Comparison of ENCODE assay signal across 30 cellular contexts in the genomic region with DNA sequence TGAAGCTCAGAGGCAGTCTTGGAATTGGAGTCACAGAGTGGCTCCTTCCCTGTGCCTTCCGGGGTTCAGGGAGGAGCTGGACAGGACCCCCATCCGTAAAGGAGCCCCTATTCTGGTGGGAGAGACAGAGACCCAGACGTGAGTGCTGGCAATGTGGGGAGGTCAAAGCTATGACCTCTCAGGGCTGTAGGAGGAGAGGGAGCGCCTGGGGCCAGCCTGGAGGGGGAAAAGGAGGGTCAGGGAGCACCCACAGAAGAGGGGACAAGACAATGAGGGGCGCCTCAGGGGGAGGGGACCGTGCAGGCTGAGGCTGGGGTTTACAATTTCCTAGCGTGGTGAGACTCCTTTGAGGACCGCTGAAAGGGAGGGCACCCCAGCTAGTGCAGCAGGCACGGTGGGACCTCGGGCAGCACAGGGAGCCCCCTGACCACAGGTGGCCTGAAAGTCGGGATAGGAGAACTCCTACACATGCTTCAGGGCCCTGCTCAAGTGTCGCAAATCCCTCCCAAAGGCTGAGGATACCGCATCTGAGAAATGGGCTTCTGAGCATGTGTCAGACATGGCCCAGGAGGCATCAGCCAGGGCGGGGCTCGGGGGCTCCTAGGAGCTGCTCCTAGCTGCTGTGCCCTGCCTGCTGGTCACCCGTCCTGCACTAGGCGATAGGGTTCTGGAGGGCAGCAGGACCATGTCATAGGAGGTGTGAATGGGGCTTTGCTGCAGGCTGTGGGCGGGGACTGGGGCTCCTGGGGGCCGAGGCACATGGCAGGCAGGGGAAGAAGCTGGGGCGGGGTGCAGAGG.
DNase-seq lines count a peak whose midpoint lies in the region; ATAC-seq and TF ChIP-seq lines count a peak whose summit lies in the region.
"Had no signal": no experiment of that assay in that cellular context is flagged by ENCODE, and none has a peak within 500 bp of the region (broad histone marks: within the 10 kb centered on the region; RNA-seq: fewer than 3 reads in every experiment).

No MANE protein-coding gene starts in this region.

- no peak overlapping the region for H2BK120ac ChIP-seq in mesenchymal stem cell (ENCODE audit: low read depth, low read length)

- no peak overlapping the region for H3K23ac ChIP-seq in mesenchymal stem cell (ENCODE audit: low read length in 2 of 2)

- H3K27me3 Mint-ChIP-seq in chondrocyte (ENCODE audit: low read depth): peaks cover 13% of the 10 kb centered on the region
- H3K27me3 Mint-ChIP-seq in nephron progenitor cell (ENCODE audit: low read depth, poor library complexity): peaks cover 9% of the 10 kb centered on the region
- H3K27me3 Mint-ChIP-seq in HFFc6 (ENCODE audit: insufficient read depth): peaks cover 14% of the 10 kb centered on the region

- H3K79me1 ChIP-seq in mesenchymal stem cell (replicated peaks; ENCODE audit: low read length, poor library complexity, severe bottlenecking): no peaks in the 10 kb centered on the region

- 65% methylated on average over 19 of the region's 20 CpGs for WGBS in mesenchymal stem cell

- peak overlapping the region; percentile 21 to 80 (median 45); a peak in 17 of 22 replicates for H3K4me2 ChIP-seq in BLaER1 treated with 17β-estradiol and CSF1 and Interleukin-3, amounts not matched to agents 10 nM and 100 nM
- H3K4me2 ChIP-seq in mesenchymal stem cell (ENCODE audit: low read length, poor library complexity, severe bottlenecking): no peak overlapping the region

- no peak overlapping the region for H2AK5ac ChIP-seq in mesenchymal stem cell (ENCODE audit: low read length, severe bottlenecking)

- no peak overlapping the region for H3K4ac ChIP-seq in mesenchymal stem cell (ENCODE audit: low read depth in 1 of 2, low read length in 2 of 2)

- no peaks in the 10 kb centered on the region for H3K27me3 ChIP-seq in BLaER1 treated with 17β-estradiol and CSF1 and Interleukin-3, amounts not matched to agents 10 nM and 100 nM
- peaks cover 0 to 21% of the 10 kb centered on the region in 2 experiments for H3K27me3 ChIP-seq in mesenchymal stem cell (ENCODE audit: control insufficient read depth in 1 of 2, insufficient read depth in 1 of 2, low read length in 2 of 2)
- H3K27me3 ChIP-seq: SJCRH30, thyroid gland had no signal

- H3K4me3 Mint-ChIP-seq in chondrocyte (ENCODE audit: unreplicated experiment) (no peak overlapping the region), nephron progenitor cell (peak overlapping the region; percentile 30), HFFc6 (no peak overlapping the region)
- H3K4me3 Mint-ChIP-seq: activated naive CD4-positive, alpha-beta T cell treated with anti-CD3 and anti-CD28 coated beads for 36 hours; CD4-positive, alpha-beta memory T cell; T-cell had no signal

- H3K18ac ChIP-seq in mesenchymal stem cell (ENCODE audit: low read depth in 1 of 2, low read length in 2 of 2): no peak overlapping the region

- no peak overlapping the region for H2BK12ac ChIP-seq in mesenchymal stem cell (ENCODE audit: low read length in 2 of 2)

- H3K36me3 Mint-ChIP-seq in chondrocyte (ENCODE audit: low read depth) (no peaks in the 10 kb centered on the region), nephron progenitor cell (ENCODE audit: low read depth) (peaks cover 4% of the 10 kb centered on the region), HFFc6 (ENCODE audit: low read depth) (peaks cover 4% of the 10 kb centered on the region; the same call in 1 of the 2 replicates)
- H3K36me3 Mint-ChIP-seq: CD4-positive, alpha-beta memory T cell; T-cell had no signal

- no peak for TF ChIP-seq CTCF in chondrocyte (IDR thresholded peaks at IDR 0.05)
- TF ChIP-seq CTCF in nephron progenitor cell (IDR thresholded peaks at IDR 0.05): no peak
- no peak for TF ChIP-seq CTCF in HFFc6 (IDR thresholded peaks at IDR 0.05)

- peaks cover 3% of the 10 kb centered on the region for H3K9me3 Mint-ChIP-seq in chondrocyte (ENCODE audit: low read depth)
- peaks cover 14% of the 10 kb centered on the region for H3K9me3 Mint-ChIP-seq in nephron progenitor cell
- H3K9me3 Mint-ChIP-seq in HFFc6: peaks cover 7% of the 10 kb centered on the region
- H3K9me3 Mint-ChIP-seq: activated naive CD4-positive, alpha-beta T cell treated with anti-CD3 and anti-CD28 coated beads for 36 hours; T-cell had no signal

- H4K8ac ChIP-seq in mesenchymal stem cell (ENCODE audit: low read length): no peak overlapping the region

- no peak overlapping the region for H3K27ac Mint-ChIP-seq in chondrocyte (ENCODE audit: unreplicated experiment)
- no peak overlapping the region for H3K27ac Mint-ChIP-seq in nephron progenitor cell
- no peak overlapping the region for H3K27ac Mint-ChIP-seq in HFFc6
- H3K27ac Mint-ChIP-seq: activated naive CD4-positive, alpha-beta T cell treated with anti-CD3 and anti-CD28 coated beads for 36 hours; CD4-positive, alpha-beta memory T cell; T-cell had no signal

- no peaks in the 10 kb centered on the region for H4K20me1 ChIP-seq in BLaER1 treated with 17β-estradiol and CSF1 and Interleukin-3, amounts not matched to agents 10 nM and 100 nM

- H2BK5ac ChIP-seq in mesenchymal stem cell (ENCODE audit: low read depth, low read length, poor library complexity, severe bottlenecking): no peak overlapping the region

- H3K36me3 ChIP-seq in BLaER1 treated with 17β-estradiol and CSF1 and Interleukin-3, amounts not matched to agents 10 nM and 100 nM: no peaks in the 10 kb centered on the region
- no peaks in the 10 kb centered on the region for H3K36me3 ChIP-seq in mesenchymal stem cell (ENCODE audit: control insufficient read depth in 1 of 2, insufficient read depth in 2 of 2, low read depth in 1 of 2, low read length in 2 of 2)
- H3K36me3 ChIP-seq: prostate gland, sigmoid colon, SJCRH30, thyroid gland had no signal

- no peak overlapping the region for H3K9ac ChIP-seq in BLaER1 treated with 17β-estradiol and CSF1 and Interleukin-3, amounts not matched to agents 10 nM and 100 nM
- no peak overlapping the region for H3K9ac ChIP-seq in mesenchymal stem cell (ENCODE audit: low read length)
- H3K9ac ChIP-seq: GM23248 had no signal

- H3K27ac ChIP-seq in BLaER1 treated with 17β-estradiol and CSF1 and Interleukin-3, amounts not matched to agents 10 nM and 100 nM: no peak overlapping the region
- no peak overlapping the region for H3K27ac ChIP-seq in mesenchymal stem cell (ENCODE audit: low read length, poor library complexity, severe bottlenecking)
- H3K27ac ChIP-seq: coronary artery, epithelial cell of prostate, GM23248, prostate gland, sigmoid colon, SJCRH30, thyroid gland had no signal

- ATAC-seq in GM21737 (IDR thresholded peaks at IDR 0.05; ENCODE audit: unreplicated experiment): no peak
- no peak for ATAC-seq in HG03354 (IDR thresholded peaks at IDR 0.05; ENCODE audit: poor library complexity, severe bottlenecking, unreplicated experiment)
- ATAC-seq: left cardiac atrium, T-cell had no signal

- peaks cover 0 to 10% (median 6%) of the 10 kb centered on the region in 11 experiments; a peak in 13 of 22 replicates for H3K9me3 ChIP-seq in BLaER1 treated with 17β-estradiol and CSF1 and Interleukin-3, amounts not matched to agents 10 nM and 100 nM (replicated peaks in 1 of 11)
- H3K9me3 ChIP-seq in mesenchymal stem cell (ENCODE audit: control insufficient read depth, low read length): no peaks in the 10 kb centered on the region
- H3K9me3 ChIP-seq: prostate gland, sigmoid colon, SJCRH30, thyroid gland had no signal

- TF ChIP-seq RAD21 in Ishikawa (IDR thresholded peaks at IDR 0.05; ENCODE audit: low read depth): no peak

- H3K14ac ChIP-seq in mesenchymal stem cell (ENCODE audit: low read length in 2 of 2): no peak overlapping the region

- no peak overlapping the region for H2AFZ ChIP-seq in mesenchymal stem cell (ENCODE audit: low read depth, low read length)
- H2AFZ ChIP-seq: GM23248 had no signal

- H3K4me1 ChIP-seq in BLaER1 treated with 17β-estradiol and CSF1 and Interleukin-3, amounts not matched to agents 10 nM and 100 nM: peaks cover 18 to 35% (median 25%) of the 10 kb centered on the region in 10 experiments
- H3K4me1 ChIP-seq in mesenchymal stem cell (ENCODE audit: control insufficient read depth, insufficient read depth, low read depth, low read length): no peaks in the 10 kb centered on the region
- H3K4me1 ChIP-seq: sigmoid colon, SJCRH30, thyroid gland had no signal

- H3K4me1 Mint-ChIP-seq in chondrocyte (ENCODE audit: low read depth) (peaks cover 6% of the 10 kb centered on the region), nephron progenitor cell (peaks cover 51% of the 10 kb centered on the region), HFFc6 (ENCODE audit: low read depth) (no peaks in the 10 kb centered on the region)
- H3K4me1 Mint-ChIP-seq: CD4-positive, alpha-beta memory T cell; T-cell had no signal

- DNase-seq in chondrocyte (ENCODE audit: low spot score): peak; percentile 72
- no peak for DNase-seq in nephron progenitor cell
- no peak for DNase-seq in HFFc6
- DNase-seq in mesenchymal stem cell: no peak
- DNase-seq: activated CD4-positive, CD25-positive, alpha-beta regulatory T cell; activated naive CD4-positive, alpha-beta T cell treated with anti-CD3 and anti-CD28 coated beads for 36 hours; AML-193; effector CD8-positive, alpha-beta T cell; GM23248; hippocampal formation; Karpas-422; left cardiac atrium; NCI-H1436; NCI-H2081 treated with DMSO at 0.1 percent for 48 hours; NCI-H2227 treated with DMSO at 0.1 percent for 48 hours; NCI-H69; RPMI8226; sigmoid colon; SJCRH30; stimulated activated CD4-positive, alpha-beta T cell treated with anti-CD3 and anti-CD28 coated beads, Interleukin-4, amount 100 ng/mL, for 1 hour; T-cell; thyroid gland had no signal

- H3K4me3 ChIP-seq in BLaER1 treated with 17β-estradiol and CSF1 and Interleukin-3, amounts not matched to agents 10 nM and 100 nM: no peak overlapping the region
- no peak overlapping the region for H3K4me3 ChIP-seq in mesenchymal stem cell (ENCODE audit: insufficient read depth in 1 of 2, low read depth in 1 of 2, low read length in 2 of 2)
- H3K4me3 ChIP-seq: coronary artery, GM23248, prostate gland, sigmoid colon, SJCRH30, thyroid gland had no signal

- no peak overlapping the region for H2BK15ac ChIP-seq in mesenchymal stem cell (ENCODE audit: low read depth, poor library complexity, severe bottlenecking)

- no peak for TF ChIP-seq EP300 in Ishikawa (IDR thresholded peaks at IDR 0.05; ENCODE audit: borderline replicate concordance)

- H4K91ac ChIP-seq in mesenchymal stem cell (ENCODE audit: low read length): no peak overlapping the region

TF ChIP-seq in Ishikawa, 13 proteins besides CTCF, POLR2A, EP300 and RAD21:
- no peak for TF ChIP-seq CREB1 (IDR thresholded peaks at IDR 0.05; ENCODE audit: low read depth)
- TF ChIP-seq, protein P1, sequence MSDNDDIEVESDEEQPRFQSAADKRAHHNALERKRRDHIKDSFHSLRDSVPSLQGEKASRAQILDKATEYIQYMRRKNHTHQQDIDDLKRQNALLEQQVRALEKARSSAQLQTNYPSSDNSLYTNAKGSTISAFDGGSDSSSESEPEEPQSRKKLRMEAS (IDR thresholded peaks at IDR 0.05): 0 out of 2 replicates have a peak, but pooled peaks have one; percentile 23
TF ChIP-seq in Ishikawa: peak in this region for 1.
